Comparison of ENCODE assay signal across 15 cellular contexts in the genomic region with DNA sequence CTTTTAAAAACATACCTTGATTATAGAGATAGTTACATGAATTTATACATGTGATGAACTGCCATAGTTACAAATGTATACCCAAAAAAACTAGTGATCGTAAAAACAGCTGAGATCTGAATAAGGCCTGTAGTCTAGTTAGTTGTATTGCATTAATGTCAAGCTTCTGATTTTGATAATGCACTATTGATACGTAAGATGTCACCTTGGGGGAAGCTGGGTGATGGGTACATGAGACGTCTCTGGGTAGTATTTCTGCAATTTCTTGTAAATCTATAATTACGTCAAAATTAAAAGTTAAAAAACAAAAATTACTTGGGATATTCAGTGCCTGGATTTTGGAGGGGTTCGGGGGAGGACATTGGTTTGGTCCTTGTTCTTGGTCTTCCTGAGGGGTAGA.
A peak's percentile ranks its signal among the peaks of the same experiment; 100 is the strongest.
DNase-seq lines count a peak whose midpoint lies in the region; ATAC-seq and TF ChIP-seq lines count a peak whose summit lies in the region.
"Had no signal": no experiment of that assay in that cellular context is flagged by ENCODE, and none has a peak within 500 bp of the region (broad histone marks: within the 10 kb centered on the region; RNA-seq: fewer than 3 reads in every experiment).

No MANE protein-coding gene starts in this region.

- H3K9me3 ChIP-seq in cardiac muscle cell (ENCODE audit: low read depth) (no peaks in the 10 kb centered on the region), sigmoid colon (no peaks in the 10 kb centered on the region), uterus (no peaks in the 10 kb centered on the region)
- H3K9me3 ChIP-seq: upper lobe of right lung had no signal

- DNase-seq in cardiac muscle cell (ENCODE audit: low read depth in 1 of 2, low spot score in 1 of 2), result no peak
- no peak for DNase-seq in Right ventricle myocardium superior
- no peak for DNase-seq in dorsolateral prefrontal cortex
- no peak for DNase-seq in sigmoid colon
- DNase-seq in uterus, result no peak
- DNase-seq in dedifferentiated amniotic fluid mesenchymal stem cell (ENCODE audit: extremely low spot score), result no peak
- DNase-seq in H4 (ENCODE audit: low spot score), result no peak
- DNase-seq: activated CD4-positive, alpha-beta T cell treated with anti-CD3 and anti-CD28 coated beads, Interleukin-2, amount 50 U/mL, for 1 hour; activated gamma-delta T cell treated with Interleukin-2 at 50 U/mL for 16 hours; NCI-H1436; NCI-H69; nephron progenitor cell; posterior cingulate gyrus; upper lobe of right lung had no signal

- H3K27me3 ChIP-seq in cardiac muscle cell, result no peaks in the 10 kb centered on the region
- no peaks in the 10 kb centered on the region for H3K27me3 ChIP-seq in dorsolateral prefrontal cortex
- H3K27me3 ChIP-seq in sigmoid colon, result no peaks in the 10 kb centered on the region
- H3K27me3 ChIP-seq in uterus, result no peaks in the 10 kb centered on the region
- H3K27me3 ChIP-seq: upper lobe of right lung had no signal

- 94 to 96% methylated on average over 5 of the region's 5 CpGs for WGBS in sigmoid colon, 2 donors

- TF ChIP-seq EP300 in sigmoid colon (IDR thresholded peaks at IDR 0.05), result no peak

- ATAC-seq in Right ventricle myocardium superior (ENCODE audit: poor library complexity) (no peak), GM19395 (IDR thresholded peaks at IDR 0.05; ENCODE audit: unreplicated experiment) (no peak)
- ATAC-seq: upper lobe of right lung had no signal

- H3K27ac ChIP-seq in cardiac muscle cell, result peak overlapping the region; percentile 93
- peak overlapping the region in 37 of 59 donors; percentile 1 to 86 (median 70) for H3K27ac ChIP-seq in dorsolateral prefrontal cortex
- peak overlapping the region; percentile 68 to 84 (median 78) for H3K27ac ChIP-seq in sigmoid colon
- peak overlapping the region; percentile 83 to 89 for H3K27ac ChIP-seq in uterus

- intact Hi-C loops in Right ventricle myocardium superior (cut with DNase I) (no loop called here), dorsolateral prefrontal cortex (cut with DNase I) (no loop called here), sigmoid colon (cut with DNase I) (no loop called here), uterus (cut with DNase I; ENCODE audit: low total_unique reads) (no loop called here)

- TF ChIP-seq POLR2A in sigmoid colon (IDR thresholded peaks at IDR 0.05) (no peak), uterus (IDR thresholded peaks at IDR 0.05) (no peak)

- no peak overlapping the region for H3K4me3 ChIP-seq in cardiac muscle cell
- no peak overlapping the region for H3K4me3 ChIP-seq in dorsolateral prefrontal cortex
- H3K4me3 ChIP-seq in sigmoid colon, result no peak overlapping the region
- no peak overlapping the region for H3K4me3 ChIP-seq in uterus
- H3K4me3 ChIP-seq: upper lobe of right lung had no signal

- H3K36me3 ChIP-seq in cardiac muscle cell (no peaks in the 10 kb centered on the region), sigmoid colon (no peaks in the 10 kb centered on the region), uterus (no peaks in the 10 kb centered on the region)
- H3K36me3 ChIP-seq: upper lobe of right lung had no signal

- no peak for TF ChIP-seq CTCF in cardiac muscle cell (IDR thresholded peaks at IDR 0.05; ENCODE audit: low read depth, low read length)
- no peak for TF ChIP-seq CTCF in dorsolateral prefrontal cortex (IDR thresholded peaks at IDR 0.05 in 54 of 56, conservative IDR thresholded peaks at IDR 0.05 in 2 of 56; ENCODE audit: low read depth in 1 of 56, partially characterized antibody in 56 of 56)
- no peak for TF ChIP-seq CTCF in sigmoid colon (IDR thresholded peaks at IDR 0.05)
- TF ChIP-seq CTCF in uterus (IDR thresholded peaks at IDR 0.05), result no peak

- peaks cover 58% of the 10 kb centered on the region for H3K4me1 ChIP-seq in cardiac muscle cell (ENCODE audit: low read depth)
- H3K4me1 ChIP-seq in sigmoid colon, result peaks cover 0 to 70% (median 49%) of the 10 kb centered on the region in 4 donors
- H3K4me1 ChIP-seq in uterus, result peaks cover 0 to 23% of the 10 kb centered on the region in 2 donors
